Comparison of ENCODE assay signal across 9 cellular contexts in genomic region chr16:75244225-75244792, GRCh38. TPM values are rescaled to one million over a fixed set of nuclear protein-coding genes. Genes with fewer than 3 reads are reported as not detected.
DNase-seq lines count a peak whose midpoint lies in the region; ATAC-seq and TF ChIP-seq lines count a peak whose summit lies in the region.
"Had no signal": no experiment of that assay in that cellular context is flagged by ENCODE, and none has a peak within 500 bp of the region (broad histone marks: within the 10 kb centered on the region; RNA-seq: fewer than 3 reads in every experiment).

No MANE protein-coding gene starts in this region.

- H3K9me3 ChIP-seq in adrenal gland (replicated peaks in 1 of 3) = no peaks in the 10 kb centered on the region
- no peaks in the 10 kb centered on the region for H3K9me3 ChIP-seq in iPS-18a (ENCODE audit: control insufficient read depth, low read depth, low read length)
- H3K9me3 ChIP-seq in suprapubic skin = no peaks in the 10 kb centered on the region

- 0 out of 2 replicates have a peak, but pooled peaks have one; percentile 28 for TF ChIP-seq CTCF in HFFc6 (IDR thresholded peaks at IDR 0.05)
- TF ChIP-seq CTCF in adrenal gland (IDR thresholded peaks at IDR 0.05) = no peak
- TF ChIP-seq CTCF in suprapubic skin (IDR thresholded peaks at IDR 0.05) = no peak

- peak overlapping the region; percentile 72 for H3K4me3 Mint-ChIP-seq in HFFc6

- no peak for ATAC-seq in HG02852 (IDR thresholded peaks at IDR 0.05; ENCODE audit: unreplicated experiment)
- no peak for ATAC-seq in HG03442 (IDR thresholded peaks at IDR 0.05; ENCODE audit: unreplicated experiment)

- H3K27ac ChIP-seq in adrenal gland = peak overlapping the region in 4 of 5 donors; percentile 75 to 96 (median 86)
- peak overlapping the region; percentile 13 for H3K27ac ChIP-seq in iPS-18a (ENCODE audit: low read length)
- peak overlapping the region; percentile 84 for H3K27ac ChIP-seq in suprapubic skin

- H3K27me3 Mint-ChIP-seq in HFFc6 (ENCODE audit: insufficient read depth) = peaks cover 23% of the 10 kb centered on the region

- no peak for TF ChIP-seq POLR2A in adrenal gland (IDR thresholded peaks at IDR 0.05)
- TF ChIP-seq POLR2A in suprapubic skin (IDR thresholded peaks at IDR 0.05) = no peak

- H3K9ac ChIP-seq in iPS-18a (ENCODE audit: low read length) = peak overlapping the region; percentile 16

- H3K4me3 ChIP-seq in adrenal gland = no peak overlapping the region
- H3K4me3 ChIP-seq in iPS-18a (ENCODE audit: low read length) = no peak overlapping the region
- no peak overlapping the region for H3K4me3 ChIP-seq in suprapubic skin

- H3K4me1 Mint-ChIP-seq in HFFc6 (ENCODE audit: low read depth) = peaks cover 86% of the 10 kb centered on the region

- H3K27me3 ChIP-seq in adrenal gland = no peaks in the 10 kb centered on the region
- H3K27me3 ChIP-seq in iPS-18a (ENCODE audit: control insufficient read depth, insufficient read depth, low read length) = no peaks in the 10 kb centered on the region
- no peaks in the 10 kb centered on the region for H3K27me3 ChIP-seq in suprapubic skin

- TF ChIP-seq EP300 in suprapubic skin (IDR thresholded peaks at IDR 0.05) = no peak

- H3K36me3 ChIP-seq in adrenal gland (replicated peaks in 1 of 2) (peaks cover 0 to 21% of the 10 kb centered on the region in 2 donors), iPS-18a (ENCODE audit: control insufficient read depth, low read depth, low read length) (peaks cover 23% of the 10 kb centered on the region), suprapubic skin (peaks cover 16% of the 10 kb centered on the region)

- H3K4me1 ChIP-seq in adrenal gland (replicated peaks in 1 of 2) = peaks cover 27 to 68% of the 10 kb centered on the region in 2 donors
- peaks cover 22% of the 10 kb centered on the region for H3K4me1 ChIP-seq in iPS-18a (ENCODE audit: control insufficient read depth, low read depth, low read length)
- peaks cover 74% of the 10 kb centered on the region for H3K4me1 ChIP-seq in suprapubic skin

- peaks cover 48% of the 10 kb centered on the region for H3K36me3 Mint-ChIP-seq in HFFc6 (ENCODE audit: low read depth)

- peak overlapping the region; percentile 95 for H3K27ac Mint-ChIP-seq in HFFc6

- DNase-seq in HFFc6 = peak; percentile 59
- peak in 3 of 7 donors; percentile 49 to 60 (median 57) for DNase-seq in adrenal gland
- peak in 1 of 2 donors; percentile 76 for DNase-seq in suprapubic skin (ENCODE audit: low spot score in 2 of 2)
- no peak for DNase-seq in SK-N-DZ (ENCODE audit: low spot score)
- no peak for DNase-seq in GF-D8 (lab: John Stamatoyannopoulos, UW)

- 43 to 81% (median 69%) methylated on average over 2 to 7 of the region's 7 CpGs for WGBS in adrenal gland, 4 donors
- WGBS in suprapubic skin = 40% methylated on average over 2 of the region's 7 CpGs

- intact Hi-C loops in adrenal gland (cut with DNase I) = no loop called here

- H3K9me3 Mint-ChIP-seq in HFFc6 = no peaks in the 10 kb centered on the region

RNA-seq across cellular contexts. Expression of gene BCAR1, which starts 7.1 kb away (rescaled TPM):
- total RNA-seq in HFFc6 (2021; fragmentation: NEBNext Ultra II Directional; extraction: Animal tissue kit (Norgen Biotek cat#: 25700)) = 100 to 1,000 TPM; 126 to 148 (median 130) TPM
- total RNA-seq in adrenal gland = 10 to 100 TPM; 55.4 to 74.9 (median 66.8) TPM
- 10 to 100 TPM; 10.2 to 87.7 (median 54.3) TPM for polyA plus RNA-seq in adrenal gland
- 10 to 100 TPM; 26.5 to 39.2 (median 30.9) TPM for total RNA-seq in suprapubic skin
- 38.2 and 42.1 TPM in 2 replicates for polyA plus RNA-seq in SK-N-DZ (2014; cell fraction: cytosol; rRNA removed)
- polyA plus RNA-seq in SK-N-DZ (2014; cell fraction: nucleus; rRNA removed) = 33.6 and 40.5 TPM in 2 replicates

RNA-seq across cellular contexts. Expression of gene CTRB1, which starts 25.5 kb away (rescaled TPM):
- not detected for total RNA-seq in HFFc6 (2021; fragmentation: NEBNext Ultra II Directional; extraction: Animal tissue kit (Norgen Biotek cat#: 25700))
- total RNA-seq in adrenal gland (1 to 10 TPM in 5 of 8 donors, under 1 TPM in 1, not detected in 2; 0.67 to 9.9 (median 1.7) TPM), suprapubic skin (not detected)
- polyA plus RNA-seq in adrenal gland = 1 to 10 TPM in 2 of 3 donors, not detected in 1; 2.0 to 4.2 TPM
- polyA plus RNA-seq in SK-N-DZ (2014; cell fraction: cytosol; rRNA removed) = not detected in 2 replicates
- not detected in 2 replicates for polyA plus RNA-seq in SK-N-DZ (2014; cell fraction: nucleus; rRNA removed)
- total RNA-seq: NCI-H460 had no signal

RNA-seq across cellular contexts. Expression of gene CTRB2, which starts 37.3 kb away (rescaled TPM):
- total RNA-seq in HFFc6 (2021; fragmentation: NEBNext Ultra II Directional; extraction: Animal tissue kit (Norgen Biotek cat#: 25700)) = not detected
- total RNA-seq in adrenal gland (10 to 100 TPM in 1 of 8 donors, 1 to 10 TPM in 3, not detected in 4; 1.5 to 15.1 (median 5.8) TPM), suprapubic skin (not detected)
- polyA plus RNA-seq in adrenal gland = 1 to 10 TPM in 1 of 3 donors, under 1 TPM in 1, not detected in 1; 0.88 to 2.5 TPM
- not detected in 2 replicates for polyA plus RNA-seq in SK-N-DZ (2014; cell fraction: cytosol; rRNA removed)
- not detected in 2 replicates for polyA plus RNA-seq in SK-N-DZ (2014; cell fraction: nucleus; rRNA removed)
- total RNA-seq: NCI-H460 had no signal

Comparison
In these comparisons a context has a peak if more than half of its experiments do, and no peak if none do; other contexts are left out.
1. H3K27ac ChIP-seq: peak in every context shown above with its lines; median percentile 86 in adrenal gland; 84 in suprapubic skin; 13 in iPS-18a.